Comparison of ENCODE assay signal across 1 cellular context in the genomic region with DNA sequence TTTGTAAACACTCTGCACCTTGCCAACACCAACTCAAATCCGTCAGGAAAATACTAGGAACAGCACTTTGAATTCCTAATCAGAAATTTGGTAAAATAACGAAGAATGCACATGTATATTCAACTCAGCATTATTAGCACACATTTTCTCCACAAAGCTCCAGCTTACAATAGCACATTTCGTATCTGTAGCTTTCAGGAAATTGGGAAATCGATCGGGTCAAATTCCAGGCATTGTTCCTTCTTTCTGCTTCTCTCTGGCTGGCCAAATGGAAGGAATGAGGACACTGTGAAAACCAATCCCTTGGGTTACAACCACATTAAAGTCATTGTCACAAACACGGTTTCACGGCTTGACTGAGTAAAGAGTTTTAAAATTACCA.
TF ChIP-seq lines count a peak whose summit lies in the region.

No MANE protein-coding gene starts in this region.

TF ChIP-seq in HepG2, 621 proteins besides CTCF, POLR2A, EP300 and RAD21 (continued from another document and continues in another):
- TF ChIP-seq, protein P1, sequence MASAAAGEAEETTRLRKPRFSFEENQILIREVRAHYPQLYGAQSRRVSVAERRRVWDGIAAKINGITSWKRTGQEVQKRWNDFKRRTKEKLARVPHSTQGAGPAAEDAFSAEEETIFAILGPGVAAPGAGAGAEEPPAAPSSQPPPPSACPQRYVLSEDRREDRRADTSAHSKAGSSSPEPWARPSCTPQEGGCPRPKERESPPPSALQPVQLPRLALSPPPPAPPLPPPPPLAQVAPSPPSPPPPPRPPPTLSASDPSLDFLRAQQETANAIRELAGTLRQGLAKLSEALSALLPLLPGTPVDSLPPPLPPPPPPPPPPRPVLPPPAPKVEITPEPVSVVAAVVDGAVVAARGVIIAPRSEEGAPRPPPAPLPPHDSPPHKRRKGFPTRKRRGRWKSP (CRISPR knock-in tag; IDR thresholded peaks at IDR 0.05): no peak
- TF ChIP-seq SOX6 (IDR thresholded peaks at IDR 0.05): no peak
- TF ChIP-seq SOX6 (CRISPR knock-in tag; IDR thresholded peaks at IDR 0.05): peak; percentile 98
- TF ChIP-seq, protein P2, sequence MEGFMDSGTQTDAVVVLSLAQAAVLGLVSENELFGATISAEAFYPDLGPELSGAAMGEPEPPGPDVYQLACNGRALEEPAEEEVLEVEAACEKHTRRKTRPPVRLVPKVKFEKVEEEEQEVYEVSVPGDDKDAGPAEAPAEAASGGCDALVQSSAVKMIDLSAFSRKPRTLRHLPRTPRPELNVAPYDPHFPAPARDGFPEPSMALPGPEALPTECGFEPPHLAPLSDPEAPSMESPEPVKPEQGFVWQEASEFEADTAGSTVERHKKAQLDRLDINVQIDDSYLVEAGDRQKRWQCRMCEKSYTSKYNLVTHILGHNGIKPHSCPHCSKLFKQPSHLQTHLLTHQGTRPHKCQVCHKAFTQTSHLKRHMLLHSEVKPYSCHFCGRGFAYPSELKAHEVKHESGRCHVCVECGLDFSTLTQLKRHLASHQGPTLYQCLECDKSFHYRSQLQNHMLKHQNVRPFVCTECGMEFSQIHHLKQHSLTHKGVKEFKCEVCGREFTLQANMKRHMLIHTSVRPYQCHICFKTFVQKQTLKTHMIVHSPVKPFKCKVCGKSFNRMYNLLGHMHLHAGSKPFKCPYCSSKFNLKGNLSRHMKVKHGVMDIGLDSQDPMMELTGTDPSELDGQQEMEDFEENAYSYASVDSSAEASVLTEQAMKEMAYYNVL (CRISPR knock-in tag; IDR thresholded peaks at IDR 0.05; ENCODE audit: borderline replicate concordance): peak; percentile 93
- TF ChIP-seq ZSCAN22 (CRISPR knock-in tag; IDR thresholded peaks at IDR 0.05): no peak
- TF ChIP-seq, protein P3, sequence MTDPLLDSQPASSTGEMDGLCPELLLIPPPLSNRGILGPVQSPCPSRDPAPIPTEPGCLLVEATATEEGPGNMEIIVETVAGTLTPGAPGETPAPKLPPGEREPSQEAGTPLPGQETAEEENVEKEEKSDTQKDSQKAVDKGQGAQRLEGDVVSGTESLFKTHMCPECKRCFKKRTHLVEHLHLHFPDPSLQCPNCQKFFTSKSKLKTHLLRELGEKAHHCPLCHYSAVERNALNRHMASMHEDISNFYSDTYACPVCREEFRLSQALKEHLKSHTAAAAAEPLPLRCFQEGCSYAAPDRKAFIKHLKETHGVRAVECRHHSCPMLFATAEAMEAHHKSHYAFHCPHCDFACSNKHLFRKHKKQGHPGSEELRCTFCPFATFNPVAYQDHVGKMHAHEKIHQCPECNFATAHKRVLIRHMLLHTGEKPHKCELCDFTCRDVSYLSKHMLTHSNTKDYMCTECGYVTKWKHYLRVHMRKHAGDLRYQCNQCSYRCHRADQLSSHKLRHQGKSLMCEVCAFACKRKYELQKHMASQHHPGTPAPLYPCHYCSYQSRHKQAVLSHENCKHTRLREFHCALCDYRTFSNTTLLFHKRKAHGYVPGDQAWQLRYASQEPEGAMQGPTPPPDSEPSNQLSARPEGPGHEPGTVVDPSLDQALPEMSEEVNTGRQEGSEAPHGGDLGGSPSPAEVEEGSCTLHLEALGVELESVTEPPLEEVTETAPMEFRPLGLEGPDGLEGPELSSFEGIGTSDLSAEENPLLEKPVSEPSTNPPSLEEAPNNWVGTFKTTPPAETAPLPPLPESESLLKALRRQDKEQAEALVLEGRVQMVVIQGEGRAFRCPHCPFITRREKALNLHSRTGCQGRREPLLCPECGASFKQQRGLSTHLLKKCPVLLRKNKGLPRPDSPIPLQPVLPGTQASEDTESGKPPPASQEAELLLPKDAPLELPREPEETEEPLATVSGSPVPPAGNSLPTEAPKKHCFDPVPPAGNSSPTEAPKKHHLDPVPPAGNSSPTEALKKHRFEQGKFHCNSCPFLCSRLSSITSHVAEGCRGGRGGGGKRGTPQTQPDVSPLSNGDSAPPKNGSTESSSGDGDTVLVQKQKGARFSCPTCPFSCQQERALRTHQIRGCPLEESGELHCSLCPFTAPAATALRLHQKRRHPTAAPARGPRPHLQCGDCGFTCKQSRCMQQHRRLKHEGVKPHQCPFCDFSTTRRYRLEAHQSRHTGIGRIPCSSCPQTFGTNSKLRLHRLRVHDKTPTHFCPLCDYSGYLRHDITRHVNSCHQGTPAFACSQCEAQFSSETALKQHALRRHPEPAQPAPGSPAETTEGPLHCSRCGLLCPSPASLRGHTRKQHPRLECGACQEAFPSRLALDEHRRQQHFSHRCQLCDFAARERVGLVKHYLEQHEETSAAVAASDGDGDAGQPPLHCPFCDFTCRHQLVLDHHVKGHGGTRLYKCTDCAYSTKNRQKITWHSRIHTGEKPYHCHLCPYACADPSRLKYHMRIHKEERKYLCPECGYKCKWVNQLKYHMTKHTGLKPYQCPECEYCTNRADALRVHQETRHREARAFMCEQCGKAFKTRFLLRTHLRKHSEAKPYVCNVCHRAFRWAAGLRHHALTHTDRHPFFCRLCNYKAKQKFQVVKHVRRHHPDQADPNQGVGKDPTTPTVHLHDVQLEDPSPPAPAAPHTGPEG (CRISPR knock-in tag; IDR thresholded peaks at IDR 0.05): 0 out of 2 replicates have a peak, but pooled peaks have one; percentile 28
- TF ChIP-seq, protein P4, sequence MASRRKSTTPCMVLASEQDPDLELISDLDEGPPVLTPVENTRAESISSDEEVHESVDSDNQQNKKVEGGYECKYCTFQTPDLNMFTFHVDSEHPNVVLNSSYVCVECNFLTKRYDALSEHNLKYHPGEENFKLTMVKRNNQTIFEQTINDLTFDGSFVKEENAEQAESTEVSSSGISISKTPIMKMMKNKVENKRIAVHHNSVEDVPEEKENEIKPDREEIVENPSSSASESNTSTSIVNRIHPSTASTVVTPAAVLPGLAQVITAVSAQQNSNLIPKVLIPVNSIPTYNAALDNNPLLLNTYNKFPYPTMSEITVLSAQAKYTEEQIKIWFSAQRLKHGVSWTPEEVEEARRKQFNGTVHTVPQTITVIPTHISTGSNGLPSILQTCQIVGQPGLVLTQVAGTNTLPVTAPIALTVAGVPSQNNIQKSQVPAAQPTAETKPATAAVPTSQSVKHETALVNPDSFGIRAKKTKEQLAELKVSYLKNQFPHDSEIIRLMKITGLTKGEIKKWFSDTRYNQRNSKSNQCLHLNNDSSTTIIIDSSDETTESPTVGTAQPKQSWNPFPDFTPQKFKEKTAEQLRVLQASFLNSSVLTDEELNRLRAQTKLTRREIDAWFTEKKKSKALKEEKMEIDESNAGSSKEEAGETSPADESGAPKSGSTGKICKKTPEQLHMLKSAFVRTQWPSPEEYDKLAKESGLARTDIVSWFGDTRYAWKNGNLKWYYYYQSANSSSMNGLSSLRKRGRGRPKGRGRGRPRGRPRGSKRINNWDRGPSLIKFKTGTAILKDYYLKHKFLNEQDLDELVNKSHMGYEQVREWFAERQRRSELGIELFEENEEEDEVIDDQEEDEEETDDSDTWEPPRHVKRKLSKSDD (CRISPR knock-in tag; IDR thresholded peaks at IDR 0.05; ENCODE audit: low read depth): no peak
- TF ChIP-seq SIX1 (CRISPR knock-in tag; IDR thresholded peaks at IDR 0.05; ENCODE audit: borderline replicate concordance): peak; percentile 84
- peak; percentile 19; the same call in 1 of the 2 replicates for TF ChIP-seq FOXO1 (CRISPR knock-in tag; IDR thresholded peaks at IDR 0.05)
- TF ChIP-seq, protein P5, sequence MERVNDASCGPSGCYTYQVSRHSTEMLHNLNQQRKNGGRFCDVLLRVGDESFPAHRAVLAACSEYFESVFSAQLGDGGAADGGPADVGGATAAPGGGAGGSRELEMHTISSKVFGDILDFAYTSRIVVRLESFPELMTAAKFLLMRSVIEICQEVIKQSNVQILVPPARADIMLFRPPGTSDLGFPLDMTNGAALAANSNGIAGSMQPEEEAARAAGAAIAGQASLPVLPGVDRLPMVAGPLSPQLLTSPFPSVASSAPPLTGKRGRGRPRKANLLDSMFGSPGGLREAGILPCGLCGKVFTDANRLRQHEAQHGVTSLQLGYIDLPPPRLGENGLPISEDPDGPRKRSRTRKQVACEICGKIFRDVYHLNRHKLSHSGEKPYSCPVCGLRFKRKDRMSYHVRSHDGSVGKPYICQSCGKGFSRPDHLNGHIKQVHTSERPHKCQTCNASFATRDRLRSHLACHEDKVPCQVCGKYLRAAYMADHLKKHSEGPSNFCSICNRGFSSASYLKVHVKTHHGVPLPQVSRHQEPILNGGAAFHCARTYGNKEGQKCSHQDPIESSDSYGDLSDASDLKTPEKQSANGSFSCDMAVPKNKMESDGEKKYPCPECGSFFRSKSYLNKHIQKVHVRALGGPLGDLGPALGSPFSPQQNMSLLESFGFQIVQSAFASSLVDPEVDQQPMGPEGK (CRISPR knock-in tag; IDR thresholded peaks at IDR 0.05): peak; percentile 31; the same call in 1 of the 2 replicates
- TF ChIP-seq, protein P6, sequence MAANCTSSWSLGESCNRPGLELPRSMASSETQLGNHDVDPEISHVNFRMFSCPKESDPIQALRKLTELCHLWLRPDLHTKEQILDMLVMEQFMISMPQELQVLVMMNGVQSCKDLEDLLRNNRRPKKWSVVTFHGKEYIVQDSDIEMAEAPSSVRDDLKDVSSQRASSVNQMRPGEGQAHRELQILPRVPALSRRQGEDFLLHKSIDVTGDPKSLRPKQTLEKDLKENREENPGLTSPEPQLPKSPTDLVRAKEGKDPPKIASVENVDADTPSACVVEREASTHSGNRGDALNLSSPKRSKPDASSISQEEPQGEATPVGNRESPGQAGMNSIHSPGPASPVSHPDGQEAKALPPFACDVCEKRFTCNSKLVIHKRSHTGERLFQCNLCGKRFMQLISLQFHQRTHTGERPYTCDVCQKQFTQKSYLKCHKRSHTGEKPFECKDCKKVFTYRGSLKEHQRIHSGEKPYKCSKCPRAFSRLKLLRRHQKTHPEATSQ (CRISPR knock-in tag; IDR thresholded peaks at IDR 0.05; ENCODE audit: borderline replicate concordance): no peak
- TF ChIP-seq ZNF549 (CRISPR knock-in tag; IDR thresholded peaks at IDR 0.05): no peak
- TF ChIP-seq ZNF749 (CRISPR knock-in tag; IDR thresholded peaks at IDR 0.05; ENCODE audit: borderline replicate concordance): no peak
- TF ChIP-seq ZNF577 (CRISPR knock-in tag; IDR thresholded peaks at IDR 0.05; ENCODE audit: borderline replicate concordance, low read depth): no peak
- TF ChIP-seq DPF2 (CRISPR knock-in tag; IDR thresholded peaks at IDR 0.05; ENCODE audit: borderline replicate concordance, low read depth): peak; percentile 70; the same call in 1 of the 2 replicates
- 0 out of 2 replicates have a peak, but pooled peaks have one; percentile 34 for TF ChIP-seq ZSCAN9 (CRISPR knock-in tag; IDR thresholded peaks at IDR 0.05; ENCODE audit: borderline replicate concordance)
- TF ChIP-seq ZNF619 (CRISPR knock-in tag; IDR thresholded peaks at IDR 0.05): 0 out of 2 replicates have a peak, but pooled peaks have one; percentile 7
- TF ChIP-seq JUNB (CRISPR knock-in tag; IDR thresholded peaks at IDR 0.05; ENCODE audit: borderline replicate concordance): no peak
- TF ChIP-seq ZC3H4 (CRISPR knock-in tag; IDR thresholded peaks at IDR 0.05; ENCODE audit: borderline replicate concordance): no peak
- no peak for TF ChIP-seq CHD4 (IDR thresholded peaks at IDR 0.05; ENCODE audit: borderline replicate concordance, low read length)
- TF ChIP-seq KDM6A (CRISPR knock-in tag; IDR thresholded peaks at IDR 0.05; ENCODE audit: low read depth): peak; percentile 84
- TF ChIP-seq, protein P7, sequence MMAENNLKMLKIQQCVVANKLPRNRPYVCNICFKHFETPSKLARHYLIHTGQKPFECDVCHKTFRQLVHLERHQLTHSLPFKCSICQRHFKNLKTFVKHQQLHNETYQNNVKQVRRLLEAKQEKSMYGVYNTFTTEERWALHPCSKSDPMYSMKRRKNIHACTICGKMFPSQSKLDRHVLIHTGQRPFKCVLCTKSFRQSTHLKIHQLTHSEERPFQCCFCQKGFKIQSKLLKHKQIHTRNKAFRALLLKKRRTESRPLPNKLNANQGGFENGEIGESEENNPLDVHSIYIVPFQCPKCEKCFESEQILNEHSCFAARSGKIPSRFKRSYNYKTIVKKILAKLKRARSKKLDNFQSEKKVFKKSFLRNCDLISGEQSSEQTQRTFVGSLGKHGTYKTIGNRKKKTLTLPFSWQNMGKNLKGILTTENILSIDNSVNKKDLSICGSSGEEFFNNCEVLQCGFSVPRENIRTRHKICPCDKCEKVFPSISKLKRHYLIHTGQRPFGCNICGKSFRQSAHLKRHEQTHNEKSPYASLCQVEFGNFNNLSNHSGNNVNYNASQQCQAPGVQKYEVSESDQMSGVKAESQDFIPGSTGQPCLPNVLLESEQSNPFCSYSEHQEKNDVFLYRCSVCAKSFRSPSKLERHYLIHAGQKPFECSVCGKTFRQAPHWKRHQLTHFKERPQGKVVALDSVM (CRISPR knock-in tag; IDR thresholded peaks at IDR 0.05): no peak
- TF ChIP-seq SAP130 (CRISPR knock-in tag; IDR thresholded peaks at IDR 0.05; ENCODE audit: low read depth): peak; percentile 50; the same call in 1 of the 2 replicates
- no peak for TF ChIP-seq ARHGAP35 (CRISPR knock-in tag; IDR thresholded peaks at IDR 0.05; ENCODE audit: borderline replicate concordance)
- TF ChIP-seq, protein P8, sequence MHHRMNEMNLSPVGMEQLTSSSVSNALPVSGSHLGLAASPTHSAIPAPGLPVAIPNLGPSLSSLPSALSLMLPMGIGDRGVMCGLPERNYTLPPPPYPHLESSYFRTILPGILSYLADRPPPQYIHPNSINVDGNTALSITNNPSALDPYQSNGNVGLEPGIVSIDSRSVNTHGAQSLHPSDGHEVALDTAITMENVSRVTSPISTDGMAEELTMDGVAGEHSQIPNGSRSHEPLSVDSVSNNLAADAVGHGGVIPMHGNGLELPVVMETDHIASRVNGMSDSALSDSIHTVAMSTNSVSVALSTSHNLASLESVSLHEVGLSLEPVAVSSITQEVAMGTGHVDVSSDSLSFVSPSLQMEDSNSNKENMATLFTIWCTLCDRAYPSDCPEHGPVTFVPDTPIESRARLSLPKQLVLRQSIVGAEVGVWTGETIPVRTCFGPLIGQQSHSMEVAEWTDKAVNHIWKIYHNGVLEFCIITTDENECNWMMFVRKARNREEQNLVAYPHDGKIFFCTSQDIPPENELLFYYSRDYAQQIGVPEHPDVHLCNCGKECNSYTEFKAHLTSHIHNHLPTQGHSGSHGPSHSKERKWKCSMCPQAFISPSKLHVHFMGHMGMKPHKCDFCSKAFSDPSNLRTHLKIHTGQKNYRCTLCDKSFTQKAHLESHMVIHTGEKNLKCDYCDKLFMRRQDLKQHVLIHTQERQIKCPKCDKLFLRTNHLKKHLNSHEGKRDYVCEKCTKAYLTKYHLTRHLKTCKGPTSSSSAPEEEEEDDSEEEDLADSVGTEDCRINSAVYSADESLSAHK (CRISPR knock-in tag; IDR thresholded peaks at IDR 0.05; ENCODE audit: borderline replicate concordance): no peak
- TF ChIP-seq, protein P9, sequence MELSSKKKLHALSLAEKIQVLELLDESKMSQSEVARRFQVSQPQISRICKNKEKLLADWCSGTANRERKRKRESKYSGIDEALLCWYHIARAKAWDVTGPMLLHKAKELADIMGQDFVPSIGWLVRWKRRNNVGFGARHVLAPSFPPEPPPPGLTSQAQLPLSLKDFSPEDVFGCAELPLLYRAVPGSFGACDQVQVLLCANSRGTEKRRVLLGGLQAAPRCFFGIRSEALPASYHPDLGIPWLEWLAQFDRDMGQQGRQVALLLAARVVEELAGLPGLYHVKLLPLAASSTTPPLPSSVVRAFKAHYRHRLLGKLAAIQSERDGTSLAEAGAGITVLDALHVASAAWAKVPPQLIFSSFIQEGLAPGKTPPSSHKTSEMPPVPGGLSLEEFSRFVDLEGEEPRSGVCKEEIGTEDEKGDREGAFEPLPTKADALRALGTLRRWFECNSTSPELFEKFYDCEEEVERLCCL (CRISPR knock-in tag; IDR thresholded peaks at IDR 0.05; ENCODE audit: borderline replicate concordance): no peak
- TF ChIP-seq, protein P10, sequence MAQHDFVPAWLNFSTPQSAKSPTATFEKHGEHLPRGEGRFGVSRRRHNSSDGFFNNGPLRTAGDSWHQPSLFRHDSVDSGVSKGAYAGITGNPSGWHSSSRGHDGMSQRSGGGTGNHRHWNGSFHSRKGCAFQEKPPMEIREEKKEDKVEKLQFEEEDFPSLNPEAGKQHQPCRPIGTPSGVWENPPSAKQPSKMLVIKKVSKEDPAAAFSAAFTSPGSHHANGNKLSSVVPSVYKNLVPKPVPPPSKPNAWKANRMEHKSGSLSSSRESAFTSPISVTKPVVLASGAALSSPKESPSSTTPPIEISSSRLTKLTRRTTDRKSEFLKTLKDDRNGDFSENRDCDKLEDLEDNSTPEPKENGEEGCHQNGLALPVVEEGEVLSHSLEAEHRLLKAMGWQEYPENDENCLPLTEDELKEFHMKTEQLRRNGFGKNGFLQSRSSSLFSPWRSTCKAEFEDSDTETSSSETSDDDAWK (CRISPR knock-in tag; IDR thresholded peaks at IDR 0.05): no peak
